20 cellular contexts compared by ENCODE assay signal in the genomic region with DNA sequence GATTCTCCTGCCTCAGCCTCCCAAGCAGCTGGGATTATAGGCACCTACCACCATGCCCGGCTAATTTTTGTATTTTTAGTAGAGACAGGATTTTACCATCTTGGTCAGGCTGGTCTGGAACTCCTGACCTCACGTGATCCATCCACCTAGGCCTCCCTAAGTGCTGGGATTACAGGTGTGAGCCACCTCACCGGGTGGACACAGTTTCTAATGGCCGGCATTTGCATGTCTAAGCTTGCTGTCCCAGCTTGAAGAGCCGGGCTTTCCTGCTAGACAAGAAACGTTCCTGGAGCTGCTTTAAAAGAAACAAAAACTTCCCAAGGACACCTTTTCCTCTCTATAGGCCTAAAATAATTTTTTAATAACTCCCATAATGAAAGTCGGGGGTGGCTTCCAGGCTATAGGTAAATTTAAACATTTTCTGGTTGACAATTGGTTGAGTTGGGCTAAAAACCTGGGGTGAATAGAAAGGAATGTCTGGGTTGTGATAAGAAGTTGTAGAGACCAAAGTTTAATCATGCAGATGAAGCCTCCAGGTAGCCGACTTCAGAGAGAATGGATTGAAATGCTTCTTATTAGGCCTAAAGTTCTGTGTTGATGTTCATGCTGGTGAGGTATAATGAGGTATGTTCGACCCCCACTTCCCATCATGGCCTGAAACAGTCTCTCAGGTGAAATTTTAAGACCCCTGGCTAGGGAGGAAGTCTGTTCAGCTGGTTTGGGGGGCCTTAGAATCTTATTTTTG. TPM values are rescaled to one million over a fixed set of nuclear protein-coding genes. Genes with fewer than 3 reads are reported as not detected.
"Had no signal": no experiment of that assay in that cellular context is flagged by ENCODE, and none has a peak within 500 bp of the region (broad histone marks: within the 10 kb centered on the region; RNA-seq: fewer than 3 reads in every experiment).

No MANE protein-coding gene starts in this region.

- H3K9me3 Mint-ChIP-seq: activated CD4-positive, alpha-beta T cell treated with anti-CD3 and anti-CD28 coated beads, Interleukin-2, amount 10 ng/mL, durations not matched to agents 24 days and 14 days; activated naive CD4-positive, alpha-beta T cell treated with anti-CD3 and anti-CD28 coated beads, Interleukin-2, amount 50 U/mL, for 24 hours; neural progenitor cell; stimulated activated naive CD8-positive, alpha-beta T cell treated with anti-CD3 and anti-CD28 coated beads, Interleukin-15, Interleukin-2, amounts not matched to agents 100 ng/mL and 50 ng/mL, for 24 hours had no signal

- H3K4me2 ChIP-seq: neural progenitor cell had no signal

- FAIRE-seq: endothelial cell of umbilical vein, urothelium cell line had no signal

- H3K4me1 Mint-ChIP-seq: activated CD4-positive, alpha-beta T cell treated with anti-CD3 and anti-CD28 coated beads, Interleukin-2, amount 10 ng/mL, durations not matched to agents 24 days and 14 days had no signal

- H3K27ac ChIP-seq: ascending aorta, foreskin keratinocyte, neural progenitor cell, right atrium auricular region had no signal

- H3K4me3 ChIP-seq: ascending aorta, neural progenitor cell, right atrium auricular region had no signal

- DNase-seq: activated CD4-positive, alpha-beta T cell treated with anti-CD3 and anti-CD28 coated beads, Interleukin-2, amount 10 ng/mL, durations not matched to agents 24 days and 14 days; activated CD8-positive, alpha-beta memory T cell treated with anti-CD3 and anti-CD28 coated beads, Interleukin-2, amount 50 U/mL, for 4 hours; activated CD8-positive, alpha-beta T cell treated with anti-CD3 and anti-CD28 coated beads, Interleukin-2, amount 10 ng/mL, durations not matched to agents 7 days and 5 days; activated gamma-delta T cell; effector CD4-positive, alpha-beta T cell; hippocampal formation; left cardiac atrium; mesenchymal stem cell; naive thymus-derived CD4-positive, alpha-beta T cell; T-helper 1 cell; T-helper 9 cell had no signal

- H3K9me3 ChIP-seq: ascending aorta, right atrium auricular region had no signal

- H3K27me3 Mint-ChIP-seq: activated CD4-positive, alpha-beta T cell treated with anti-CD3 and anti-CD28 coated beads, Interleukin-2, amount 10 ng/mL, durations not matched to agents 24 days and 14 days; activated naive CD4-positive, alpha-beta T cell treated with anti-CD3 and anti-CD28 coated beads, Interleukin-2, amount 50 U/mL, for 24 hours; naive thymus-derived CD4-positive, alpha-beta T cell; progenitor cell of endocrine pancreas; stimulated activated naive CD8-positive, alpha-beta T cell treated with anti-CD3 and anti-CD28 coated beads, Interleukin-15, Interleukin-2, amounts not matched to agents 100 ng/mL and 50 ng/mL, for 24 hours had no signal

- H3K4me1 ChIP-seq: ascending aorta, foreskin keratinocyte, right atrium auricular region had no signal

- H3K27me3 ChIP-seq: ascending aorta, foreskin keratinocyte, neural progenitor cell, right atrium auricular region had no signal

- H3K27ac Mint-ChIP-seq: activated CD4-positive, alpha-beta T cell treated with anti-CD3 and anti-CD28 coated beads, Interleukin-2, amount 10 ng/mL, durations not matched to agents 24 days and 14 days; activated CD8-positive, alpha-beta T cell treated with anti-CD3 and anti-CD28 coated beads, Interleukin-2, amount 10 ng/mL, durations not matched to agents 7 days and 5 days; activated naive CD4-positive, alpha-beta T cell treated with anti-CD3 and anti-CD28 coated beads, Interleukin-2, amount 50 U/mL, for 24 hours; naive thymus-derived CD4-positive, alpha-beta T cell; progenitor cell of endocrine pancreas; stimulated activated naive CD8-positive, alpha-beta T cell treated with anti-CD3 and anti-CD28 coated beads, Interleukin-15, Interleukin-2, amounts not matched to agents 100 ng/mL and 50 ng/mL, for 24 hours had no signal

- H3K36me3 ChIP-seq: ascending aorta, neural progenitor cell, right atrium auricular region had no signal

- H3K4me3 Mint-ChIP-seq: activated CD4-positive, alpha-beta T cell treated with anti-CD3 and anti-CD28 coated beads, Interleukin-2, amount 10 ng/mL, durations not matched to agents 24 days and 14 days; activated CD8-positive, alpha-beta T cell treated with anti-CD3 and anti-CD28 coated beads, Interleukin-2, amount 10 ng/mL, durations not matched to agents 7 days and 5 days; activated naive CD4-positive, alpha-beta T cell treated with anti-CD3 and anti-CD28 coated beads, Interleukin-2, amount 50 U/mL, for 24 hours; naive thymus-derived CD4-positive, alpha-beta T cell; neural progenitor cell; stimulated activated naive CD8-positive, alpha-beta T cell treated with anti-CD3 and anti-CD28 coated beads, Interleukin-15, Interleukin-2, amounts not matched to agents 100 ng/mL and 50 ng/mL, for 24 hours had no signal

- H3K9ac ChIP-seq: neural progenitor cell had no signal

RNA-seq across cellular contexts. Expression of a gene that starts 37.4 kb away (rescaled TPM):
- total RNA-seq: ascending aorta had no signal
